In genomic region chr19:31499826-31500539, GRCh38 we compare ENCODE assay signal across 25 cellular contexts.
"Had no signal": no experiment of that assay in that cellular context is flagged by ENCODE, and none has a peak within 500 bp of the region (broad histone marks: within the 10 kb centered on the region; RNA-seq: fewer than 3 reads in every experiment).

No MANE protein-coding gene starts in this region.

- H3K4me3 Mint-ChIP-seq: activated CD4-positive, alpha-beta T cell treated with anti-CD3 and anti-CD28 coated beads, Interleukin-2, amount 10 ng/mL, durations not matched to agents 7 days and 5 days; activated CD8-positive, alpha-beta memory T cell treated with anti-CD3 and anti-CD28 coated beads, Interleukin-2, amount 10 ng/mL, durations not matched to agents 7 days and 5 days; activated CD8-positive, alpha-beta T cell treated with anti-CD3 and anti-CD28 coated beads, Interleukin-2, amount 10 ng/mL, durations not matched to agents 7 days and 5 days; activated naive CD4-positive, alpha-beta T cell treated with anti-CD3 and anti-CD28 coated beads, Interleukin-2, amount 50 U/mL, for 24 hours; activated naive CD8-positive, alpha-beta T cell treated with anti-CD3 and anti-CD28 coated beads, Interleukin-2, amount 50 U/mL, for 24 hours; dendritic cell treated with granulocyte-macrophage colony-stimulating factor and Interleukin-4, amounts not matched to agents 40 ng/mL and 50 ng/mL, for 4 days; mesothelial cell of epicardium; naive B cell; nephron progenitor cell had no signal

- H3K27me3 ChIP-seq: esophagus squamous epithelium, right lobe of liver, vagina had no signal

- DNase-seq: activated CD4-positive, alpha-beta T cell treated with anti-CD3 and anti-CD28 coated beads, Interleukin-2, amount 10 ng/mL, durations not matched to agents 7 days and 5 days; activated CD4-positive, CD25-positive, alpha-beta regulatory T cell treated with anti-CD3 and anti-CD28 coated beads, Interleukin-2, amount 50 U/mL, for 72 hours; activated CD8-positive, alpha-beta memory T cell treated with anti-CD3 and anti-CD28 coated beads, Interleukin-2, amount 10 ng/mL, durations not matched to agents 7 days and 5 days; activated CD8-positive, alpha-beta T cell treated with anti-CD3 and anti-CD28 coated beads, Interleukin-2, amount 10 ng/mL, durations not matched to agents 7 days and 5 days; activated naive CD8-positive, alpha-beta T cell treated with anti-CD3 and anti-CD28 coated beads, Interleukin-2, amount 50 U/mL, for 24 hours; activated T-cell treated with anti-CD3 and anti-CD28 coated beads, Interleukin-2, amount 50 U/mL, for 48 hours; effector CD4-positive, alpha-beta T cell; esophagus squamous epithelium; foreskin melanocyte; left cardiac atrium; left ventricle myocardium superior; mammary epithelial cell; naive B cell; nephron progenitor cell; right lobe of liver; stimulated activated CD4-positive, alpha-beta T cell treated with anti-CD3 and anti-CD28 coated beads, Interleukin-4, amount 100 ng/mL, for 1 hour; stimulated activated naive CD8-positive, alpha-beta T cell treated with anti-CD3 and anti-CD28 coated beads, Interleukin-15, Interleukin-2, amounts not matched to agents 100 U/mL and 50 U/mL, for 24 hours; trophoblast cell; WERI-Rb-1 had no signal

- H3K27ac Mint-ChIP-seq: activated CD4-positive, alpha-beta T cell treated with anti-CD3 and anti-CD28 coated beads, Interleukin-2, amount 10 ng/mL, durations not matched to agents 7 days and 5 days; activated CD8-positive, alpha-beta memory T cell treated with anti-CD3 and anti-CD28 coated beads, Interleukin-2, amount 10 ng/mL, durations not matched to agents 7 days and 5 days; activated CD8-positive, alpha-beta T cell treated with anti-CD3 and anti-CD28 coated beads, Interleukin-2, amount 10 ng/mL, durations not matched to agents 7 days and 5 days; activated naive CD4-positive, alpha-beta T cell treated with anti-CD3 and anti-CD28 coated beads, Interleukin-2, amount 50 U/mL, for 24 hours; activated naive CD8-positive, alpha-beta T cell treated with anti-CD3 and anti-CD28 coated beads, Interleukin-2, amount 50 U/mL, for 24 hours; activated T-helper 2 cell treated with anti-CD3 and anti-CD28 coated beads, Interferon-gamma antibody, Interleukin-2, Interleukin-4, amounts not matched to agents 10 μg/mL and 5 μg/mL and 100 μg/mL, durations not matched to agents 14 hours and 24 hours and 36 hours; dendritic cell treated with granulocyte-macrophage colony-stimulating factor and Interleukin-4, amounts not matched to agents 40 ng/mL and 50 ng/mL, for 4 days; mesothelial cell of epicardium; naive B cell; nephron progenitor cell had no signal

- H3K36me3 Mint-ChIP-seq: activated CD8-positive, alpha-beta memory T cell treated with anti-CD3 and anti-CD28 coated beads, Interleukin-2, amount 10 ng/mL, durations not matched to agents 7 days and 5 days; activated naive CD4-positive, alpha-beta T cell treated with anti-CD3 and anti-CD28 coated beads, Interleukin-2, amount 50 U/mL, for 24 hours; mesothelial cell of epicardium; naive B cell had no signal

- H3K4me3 ChIP-seq: esophagus squamous epithelium, right lobe of liver, thoracic aorta, vagina had no signal

- H3K9me3 Mint-ChIP-seq: activated CD4-positive, alpha-beta T cell treated with anti-CD3 and anti-CD28 coated beads, Interleukin-2, amount 10 ng/mL, durations not matched to agents 7 days and 5 days; activated naive CD4-positive, alpha-beta T cell treated with anti-CD3 and anti-CD28 coated beads, Interleukin-2, amount 50 U/mL, for 24 hours; activated naive CD8-positive, alpha-beta T cell treated with anti-CD3 and anti-CD28 coated beads, Interleukin-2, amount 50 U/mL, for 24 hours; activated T-helper 2 cell treated with anti-CD3 and anti-CD28 coated beads, Interferon-gamma antibody, Interleukin-2, Interleukin-4, amounts not matched to agents 10 μg/mL and 5 μg/mL and 100 μg/mL, durations not matched to agents 14 hours and 24 hours and 36 hours; dendritic cell treated with granulocyte-macrophage colony-stimulating factor and Interleukin-4, amounts not matched to agents 40 ng/mL and 50 ng/mL, for 4 days; nephron progenitor cell had no signal

- H3K27me3 Mint-ChIP-seq: activated CD4-positive, alpha-beta T cell treated with anti-CD3 and anti-CD28 coated beads, Interleukin-2, amount 10 ng/mL, durations not matched to agents 7 days and 5 days; activated CD8-positive, alpha-beta memory T cell treated with anti-CD3 and anti-CD28 coated beads, Interleukin-2, amount 10 ng/mL, durations not matched to agents 7 days and 5 days; activated naive CD4-positive, alpha-beta T cell treated with anti-CD3 and anti-CD28 coated beads, Interleukin-2, amount 50 U/mL, for 24 hours; activated naive CD8-positive, alpha-beta T cell treated with anti-CD3 and anti-CD28 coated beads, Interleukin-2, amount 50 U/mL, for 24 hours; dendritic cell treated with granulocyte-macrophage colony-stimulating factor and Interleukin-4, amounts not matched to agents 40 ng/mL and 50 ng/mL, for 4 days; naive B cell had no signal

- H3K36me3 ChIP-seq: esophagus squamous epithelium, right lobe of liver, thoracic aorta, vagina, WERI-Rb-1 had no signal

- H3K9me3 ChIP-seq: esophagus squamous epithelium, right lobe of liver, thoracic aorta, vagina had no signal

- H3K4me1 Mint-ChIP-seq: activated CD4-positive, alpha-beta T cell treated with anti-CD3 and anti-CD28 coated beads, Interleukin-2, amount 10 ng/mL, durations not matched to agents 7 days and 5 days; activated CD8-positive, alpha-beta memory T cell treated with anti-CD3 and anti-CD28 coated beads, Interleukin-2, amount 10 ng/mL, durations not matched to agents 7 days and 5 days; activated naive CD4-positive, alpha-beta T cell treated with anti-CD3 and anti-CD28 coated beads, Interleukin-2, amount 50 U/mL, for 24 hours; activated naive CD8-positive, alpha-beta T cell treated with anti-CD3 and anti-CD28 coated beads, Interleukin-2, amount 50 U/mL, for 24 hours; mesothelial cell of epicardium; naive B cell; nephron progenitor cell had no signal

- H3K4me1 ChIP-seq: esophagus squamous epithelium, right lobe of liver, vagina had no signal

- H3K27ac ChIP-seq: esophagus squamous epithelium, right lobe of liver, thoracic aorta, vagina, WERI-Rb-1 had no signal
